ENCODE assay signal across 8 cellular contexts in genomic region chr7:88111136-88111748, GRCh38.
A peak's percentile ranks its signal among the peaks of the same experiment; 100 is the strongest.
DNase-seq lines count a peak whose midpoint lies in the region; TF ChIP-seq lines count a peak whose summit lies in the region.

No MANE protein-coding gene starts in this region.

- TF ChIP-seq CTCF in HEK293 (tag by site-specific recombination; IDR thresholded peaks at IDR 0.05) (no peak), testis (IDR thresholded peaks at IDR 0.05) (peak in 2 of 3 experiments; percentile 37 to 52)

- H3K9ac ChIP-seq in adipocyte (ENCODE audit: low read length): no peak overlapping the region

- WGBS in testis, 2 donors: 38 to 40% methylated on average over 4 of the region's 4 CpGs

- peaks cover 2% of the 10 kb centered on the region for H3K4me1 ChIP-seq in HEK293 (ENCODE audit: control insufficient read depth, insufficient read depth, low read length)
- H3K4me1 ChIP-seq in adipocyte (ENCODE audit: control insufficient read depth, insufficient read depth, low read length): peaks cover 9% of the 10 kb centered on the region
- H3K4me1 ChIP-seq in testis: no peaks in the 10 kb centered on the region

- no peaks in the 10 kb centered on the region for H3K27me3 ChIP-seq in adipocyte (replicated peaks; ENCODE audit: control insufficient read depth, insufficient read depth, low read length)
- H3K27me3 ChIP-seq in testis: no peaks in the 10 kb centered on the region

- H3K9me3 ChIP-seq in HEK293 (ENCODE audit: control insufficient read depth, insufficient read depth, low read depth, low read length) (no peaks in the 10 kb centered on the region), adipocyte (ENCODE audit: control insufficient read depth, low read length) (no peaks in the 10 kb centered on the region), testis (no peaks in the 10 kb centered on the region)

- TF ChIP-seq POLR2A in testis (IDR thresholded peaks at IDR 0.05): no peak

- DNase-seq in Daoy (ENCODE audit: low read depth) (peak; percentile 12), NCI-H1694 treated with DMSO at 0.1 percent for 48 hours (lab: John Stamatoyannopoulos, UW) (peak; percentile 86), adipocyte (ENCODE audit: low read depth) (peak; percentile 69), hepatic stellate cell (ENCODE audit: low spot score) (peak; percentile 2), testis (no peak)
- DNase-seq in stimulated activated CD4-positive, alpha-beta T cell treated with anti-CD3 and anti-CD28 coated beads, Interleukin-4, amount 100 ng/mL, for 1 hour: no peak
- no peak for DNase-seq in activated CD4-positive, alpha-beta T cell treated with anti-CD3 and anti-CD28 coated beads for 4 hours

- intact Hi-C loops in testis (cut with DNase I; ENCODE audit: low total_unique reads): no loop called here

- POLR2A ChIA-PET in HEK293 (lab: Yijun Ruan, JAX): no interaction called here

- H3K27ac ChIP-seq in HEK293 (ENCODE audit: extremely low read depth, low read depth, low read length) (no peak overlapping the region), testis (no peak overlapping the region)

- H3K36me3 ChIP-seq in HEK293 (ENCODE audit: control insufficient read depth in 2 of 2, insufficient read depth in 1 of 2, low read length in 2 of 2): no peaks in the 10 kb centered on the region
- H3K36me3 ChIP-seq in adipocyte (ENCODE audit: control insufficient read depth, insufficient read depth, low read length, severe bottlenecking): no peaks in the 10 kb centered on the region
- H3K36me3 ChIP-seq in testis (ENCODE audit: low read depth, missing control alignments): no peaks in the 10 kb centered on the region

- H3K4me3 ChIP-seq in HEK293 (ENCODE audit: low read depth, low read length) (no peak overlapping the region), adipocyte (ENCODE audit: low read length) (no peak overlapping the region), testis (no peak overlapping the region)

- CTCF ChIA-PET in HEK293 (lab: Yijun Ruan, JAX): interaction anchor here (0.5 to 2.7 kb wide), 17 partner anchors 13 to 1243 kb away, joined by 3 to 20 read pairs (median 3); no protein-coding TSS in a partner anchor

TF ChIP-seq in HEK293, 187 proteins besides CTCF, POLR2A, EP300 and RAD21:
- TF ChIP-seq ZBTB21 (tag by site-specific recombination; IDR thresholded peaks at IDR 0.05) (0 out of 2 replicates have a peak, but pooled peaks have one; percentile 43), ZBTB44 (tag by site-specific recombination; IDR thresholded peaks at IDR 0.05) (no peak), ZNF629 (tag by site-specific recombination; IDR thresholded peaks at IDR 0.05) (peak; percentile 77), ZNF654 (tag by site-specific recombination; IDR thresholded peaks at IDR 0.05; ENCODE audit: low read depth) (peak; percentile 82), ZBTB11 (tag by site-specific recombination; conservative IDR thresholded peaks at IDR 0.05; ENCODE audit: low read depth) (no peak), ZNF426 (tag by site-specific recombination; IDR thresholded peaks at IDR 0.05) (no peak), TCF7L2 (IDR thresholded peaks at IDR 0.05; ENCODE audit: borderline replicate concordance, low read depth, low read length) (no peak), ZNF777 (tag by site-specific recombination; IDR thresholded peaks at IDR 0.05; ENCODE audit: borderline replicate concordance) (no peak), ZNF311 (tag by site-specific recombination; IDR thresholded peaks at IDR 0.05; ENCODE audit: borderline replicate concordance) (no peak), ZNF544 (tag by site-specific recombination; IDR thresholded peaks at IDR 0.05) (no peak), ZNF660 (tag by site-specific recombination; IDR thresholded peaks at IDR 0.05) (no peak)

Comparison
In these comparisons a context has a peak if more than half of its experiments do, and no peak if none do; other contexts are left out.
1. DNase-seq: peak in Daoy (single experiment), NCI-H1694 treated with DMSO at 0.1 percent for 48 hours (single experiment), adipocyte (single experiment) and hepatic stellate cell (single experiment); none in testis (single experiment), stimulated activated CD4-positive, alpha-beta T cell treated with anti-CD3 and anti-CD28 coated beads, Interleukin-4, amount 100 ng/mL, for 1 hour (single experiment) and activated CD4-positive, alpha-beta T cell treated with anti-CD3 and anti-CD28 coated beads for 4 hours (0 of 2).